ENCODE assay signal across 10 cellular contexts in the genomic region with DNA sequence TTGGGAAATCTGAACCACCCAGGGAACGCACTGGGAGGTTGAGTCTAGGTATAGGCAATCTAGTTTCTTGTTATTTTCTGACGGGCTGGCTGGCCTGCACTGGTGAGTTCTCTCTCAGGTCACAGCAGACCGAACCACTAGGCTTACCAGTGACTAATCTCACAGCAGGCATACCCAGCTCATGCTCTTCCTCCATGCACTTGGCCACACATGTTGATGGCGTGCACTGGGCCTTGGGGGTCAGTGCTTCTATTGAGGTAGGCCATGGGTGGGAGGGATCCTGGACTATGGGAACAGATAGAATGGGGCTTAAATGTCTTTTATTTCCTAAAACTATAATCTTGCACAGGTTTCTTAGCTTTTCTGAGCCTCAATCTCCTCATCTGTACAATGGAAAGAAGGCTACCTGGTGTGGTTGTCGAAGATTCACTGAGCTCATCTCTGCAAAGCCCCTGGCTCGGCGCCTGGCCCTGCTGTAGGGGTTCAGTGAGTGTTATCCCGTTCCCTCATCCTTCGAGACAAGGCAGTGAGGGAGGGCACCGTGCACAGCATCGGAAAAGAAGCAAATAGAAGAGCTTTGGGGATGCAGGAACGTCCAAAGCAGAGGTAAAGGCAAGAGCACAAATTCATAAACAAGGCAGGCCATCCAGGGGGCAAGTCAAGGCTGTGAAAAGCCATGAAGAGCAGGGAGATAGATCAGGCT. TPM values are rescaled to one million over a fixed set of nuclear protein-coding genes. Genes with fewer than 3 reads are reported as not detected.
A peak's percentile ranks its signal among the peaks of the same experiment; 100 is the strongest.
DNase-seq lines count a peak whose midpoint lies in the region; ATAC-seq and TF ChIP-seq lines count a peak whose summit lies in the region.
"Had no signal": no experiment of that assay in that cellular context is flagged by ENCODE, and none has a peak within 500 bp of the region (broad histone marks: within the 10 kb centered on the region; RNA-seq: fewer than 3 reads in every experiment).

No MANE protein-coding gene starts in this region.

- peaks cover 5 to 27% (median 10%) of the 10 kb centered on the region in 4 donors for H3K4me1 Mint-ChIP-seq in CD4-positive, alpha-beta memory T cell
- H3K4me1 Mint-ChIP-seq in IgD-negative memory B cell (peaks cover 4 to 5% (median 4%) of the 10 kb centered on the region in 3 donors), natural killer cell (peaks cover 25 to 46% of the 10 kb centered on the region in 2 donors)

- H3K27me3 Mint-ChIP-seq in CD4-positive, alpha-beta memory T cell, result no peaks in the 10 kb centered on the region
- no peaks in the 10 kb centered on the region for H3K27me3 Mint-ChIP-seq in IgD-negative memory B cell
- H3K27me3 Mint-ChIP-seq in natural killer cell (ENCODE audit: low read depth in 2 of 2), result no peaks in the 10 kb centered on the region
- H3K27me3 Mint-ChIP-seq: dendritic cell treated with granulocyte-macrophage colony-stimulating factor and Interleukin-4, amounts not matched to agents 40 ng/mL and 50 ng/mL, for 4 days had no signal

- no peaks in the 10 kb centered on the region for H3K4me1 ChIP-seq in CD4-positive, alpha-beta memory T cell (ENCODE audit: insufficient read depth, low read length)
- H3K4me1 ChIP-seq in breast epithelium (peaks cover 0 to 11% of the 10 kb centered on the region in 2 donors), sigmoid colon (peaks cover 0 to 27% (median 24%) of the 10 kb centered on the region in 4 donors)

- DNase-seq in CD4-positive, alpha-beta memory T cell, result no peak
- DNase-seq in breast epithelium (ENCODE audit: low spot score in 2 of 2) (no peak), natural killer cell (no peak), OCI-M1 (lab: John Stamatoyannopoulos, UW) (no peak), sigmoid colon (no peak)
- DNase-seq: NCI-H446 treated with DMSO at 0.1 percent for 48 hours had no signal

- CTCF ChIA-PET in CD4-positive, alpha-beta memory T cell (lab: Charles Lee; ENCODE audit: partially characterized antibody), result interaction anchor here (0.6 to 1.0 kb wide), 3 partner anchors 20 to 93 kb away, joined by 3 read pairs; no protein-coding TSS in a partner anchor

- no peak overlapping the region for H3K4me3 ChIP-seq in CD4-positive, alpha-beta memory T cell (ENCODE audit: low read length in 2 of 2)
- H3K4me3 ChIP-seq in breast epithelium, result peak overlapping the region in 2 of 3 donors; percentile 44 to 61
- H3K4me3 ChIP-seq in sigmoid colon, result no peak overlapping the region

- peaks cover 9% of the 10 kb centered on the region for H3K36me3 ChIP-seq in CD4-positive, alpha-beta memory T cell (ENCODE audit: insufficient read depth, low read length)
- H3K36me3 ChIP-seq in breast epithelium (no peaks in the 10 kb centered on the region), sigmoid colon (no peaks in the 10 kb centered on the region)

- intact Hi-C loops in CD4-positive, alpha-beta memory T cell (cut with micrococcal nuclease), result no loop called here
- intact Hi-C loops in breast epithelium (cut with DNase I; ENCODE audit: low total_unique reads) (no loop called here), natural killer cell (cut with micrococcal nuclease) (no loop called here), sigmoid colon (cut with DNase I) (no loop called here)

- ATAC-seq in natural killer cell (no peak), GM19328 (IDR thresholded peaks at IDR 0.05; ENCODE audit: unreplicated experiment) (no peak), GM21576 (IDR thresholded peaks at IDR 0.05; ENCODE audit: unreplicated experiment) (no peak)

- H3K36me3 Mint-ChIP-seq in CD4-positive, alpha-beta memory T cell, result peaks cover 7 to 47% of the 10 kb centered on the region in 2 donors
- peaks cover 2% of the 10 kb centered on the region for H3K36me3 Mint-ChIP-seq in IgD-negative memory B cell
- H3K36me3 Mint-ChIP-seq in natural killer cell, result no peaks in the 10 kb centered on the region

- POLR2A ChIA-PET in CD4-positive, alpha-beta memory T cell (lab: Charles Lee; ENCODE audit: partially characterized antibody), result interaction anchor here (0.9 to 1.2 kb wide), 2 partner anchors 23 to 39 kb away, joined by 3 to 4 read pairs; no protein-coding TSS in a partner anchor

- TF ChIP-seq POLR2A in breast epithelium (IDR thresholded peaks at IDR 0.05) (no peak), sigmoid colon (IDR thresholded peaks at IDR 0.05) (no peak)

- 92 to 94% methylated on average over 12 of the region's 12 CpGs for WGBS in sigmoid colon, 2 donors

- peaks cover 0 to 2% (median 0%) of the 10 kb centered on the region in 8 donors for H3K9me3 Mint-ChIP-seq in CD4-positive, alpha-beta memory T cell
- H3K9me3 Mint-ChIP-seq in IgD-negative memory B cell (no peaks in the 10 kb centered on the region), natural killer cell (no peaks in the 10 kb centered on the region)
- H3K9me3 Mint-ChIP-seq: dendritic cell treated with granulocyte-macrophage colony-stimulating factor and Interleukin-4, amounts not matched to agents 40 ng/mL and 50 ng/mL, for 4 days had no signal

- TF ChIP-seq EP300 in sigmoid colon (IDR thresholded peaks at IDR 0.05), result no peak

- no peak overlapping the region for H3K27ac ChIP-seq in CD4-positive, alpha-beta memory T cell (ENCODE audit: low read depth, low read length)
- H3K27ac ChIP-seq in breast epithelium, result peak overlapping the region; percentile 53 to 68
- peak overlapping the region in 2 of 4 donors; percentile 41 to 58 for H3K27ac ChIP-seq in sigmoid colon

- H3K9me3 ChIP-seq in CD4-positive, alpha-beta memory T cell (ENCODE audit: control insufficient read depth in 1 of 2, low read length in 2 of 2), result no peaks in the 10 kb centered on the region
- no peaks in the 10 kb centered on the region for H3K9me3 ChIP-seq in breast epithelium
- H3K9me3 ChIP-seq in sigmoid colon, result no peaks in the 10 kb centered on the region

- peak overlapping the region in 1 of 8 donors; percentile 11 for H3K4me3 Mint-ChIP-seq in CD4-positive, alpha-beta memory T cell
- no peak overlapping the region for H3K4me3 Mint-ChIP-seq in IgD-negative memory B cell
- peak overlapping the region; percentile 35 for H3K4me3 Mint-ChIP-seq in natural killer cell
- H3K4me3 Mint-ChIP-seq: dendritic cell treated with granulocyte-macrophage colony-stimulating factor and Interleukin-4, amounts not matched to agents 40 ng/mL and 50 ng/mL, for 4 days had no signal

- TF ChIP-seq CTCF in breast epithelium (IDR thresholded peaks at IDR 0.05) (no peak), natural killer cell (IDR thresholded peaks at IDR 0.05) (no peak), sigmoid colon (IDR thresholded peaks at IDR 0.05) (no peak)

- peak overlapping the region; percentile 25 to 66 (median 57) for H3K27ac Mint-ChIP-seq in CD4-positive, alpha-beta memory T cell
- H3K27ac Mint-ChIP-seq in IgD-negative memory B cell, result peak overlapping the region in 2 of 3 donors; percentile 55 to 67
- peak overlapping the region; percentile 86 to 89 for H3K27ac Mint-ChIP-seq in natural killer cell
- H3K27ac Mint-ChIP-seq: dendritic cell treated with granulocyte-macrophage colony-stimulating factor and Interleukin-4, amounts not matched to agents 40 ng/mL and 50 ng/mL, for 4 days had no signal

- no peaks in the 10 kb centered on the region for H3K27me3 ChIP-seq in CD4-positive, alpha-beta memory T cell (ENCODE audit: insufficient read depth, low read length)
- H3K27me3 ChIP-seq in breast epithelium (no peaks in the 10 kb centered on the region), sigmoid colon (no peaks in the 10 kb centered on the region)

RNA-seq across cellular contexts. Expression of gene ATG16L1, which starts 41.3 kb away (rescaled TPM):
- total RNA-seq in CD4-positive, alpha-beta memory T cell, result 10 to 100 TPM; 81.1 to 89.4 TPM
- 10 to 100 TPM; 12.3 to 20.0 TPM for polyA plus RNA-seq in CD4-positive, alpha-beta memory T cell
- 11.2 TPM for polyA plus RNA-seq in IgD-negative memory B cell
- 10 to 100 TPM; 19.5 to 61.9 (median 46.0) TPM for total RNA-seq in breast epithelium
- 100 to 1,000 TPM; 106 to 142 (median 117) TPM for total RNA-seq in natural killer cell
- 10 to 100 TPM; 19.6 to 37.3 (median 32.4) TPM for total RNA-seq in sigmoid colon
- 10 to 100 TPM; 16.2 to 19.2 (median 18.2) TPM for polyA plus RNA-seq in sigmoid colon

Comparison
In these comparisons a context has a peak if more than half of its experiments do, and no peak if none do; other contexts are left out.
1. H3K4me3 ChIP-seq: peak in breast epithelium (2 of 3); none in CD4-positive, alpha-beta memory T cell (0 of 2) and sigmoid colon (0 of 4).
2. Peak in every context shown above with its lines, with median percentiles within 50 percentile points of each other: H3K27ac Mint-ChIP-seq.